ENCODE assay signal across 14 cellular contexts in genomic region chr17:9162275-9162985, GRCh38.
A peak's percentile ranks its signal among the peaks of the same experiment; 100 is the strongest.
DNase-seq lines count a peak whose midpoint lies in the region; ATAC-seq and TF ChIP-seq lines count a peak whose summit lies in the region.
"Had no signal": no experiment of that assay in that cellular context is flagged by ENCODE, and none has a peak within 500 bp of the region (broad histone marks: within the 10 kb centered on the region; RNA-seq: fewer than 3 reads in every experiment).

No MANE protein-coding gene starts in this region.

- H3K36me3 ChIP-seq in OCI-LY7 (ENCODE audit: insufficient read depth, low read length) (no peaks in the 10 kb centered on the region), upper lobe of right lung (no peaks in the 10 kb centered on the region)
- H3K36me3 ChIP-seq: HAP-1, sigmoid colon had no signal

- peak; percentile 23 for DNase-seq in activated CD4-positive, alpha-beta T cell treated with anti-CD3 and anti-CD28 coated beads for 36 hours
- DNase-seq in activated CD4-positive, alpha-beta T cell treated with anti-CD3 and anti-CD28 coated beads, Interleukin-2, amount 50 U/mL, for 1 hour: no peak
- DNase-seq in OCI-LY7 (ENCODE audit: low spot score) (no peak), iPS DF 19.7 (ENCODE audit: low read depth, low spot score) (peak; percentile 5), upper lobe of right lung (no peak), putamen (ENCODE audit: low spot score) (no peak)
- no peak for DNase-seq in activated T-cell treated with anti-CD3 and anti-CD28 coated beads, Interleukin-2, amount 50 U/mL, for 4 hours
- DNase-seq: activated naive CD4-positive, alpha-beta T cell treated with anti-CD3 and anti-CD28 coated beads, Interleukin-2, amount 50 U/mL, for 16 hours; NCI-H187; sigmoid colon; T-cell had no signal

- no TSS peak for BruUV-seq in OCI-LY7 (replicated peaks; lab: Mats Ljungman, UMichigan)

- ATAC-seq in activated CD4-positive, alpha-beta T cell treated with anti-CD3 and anti-CD28 coated beads for 36 hours: no peak
- ATAC-seq in upper lobe of right lung: no peak
- ATAC-seq in activated T-cell treated with anti-CD3 and anti-CD28 coated beads, Interleukin-2, amount 50 U/mL, for 4 hours: no peak
- ATAC-seq in HG03460 (IDR thresholded peaks at IDR 0.05; ENCODE audit: unreplicated experiment): no peak
- ATAC-seq: T-cell had no signal

- H3K4me1 ChIP-seq in OCI-LY7 (ENCODE audit: insufficient read depth, low read length, poor library complexity, severe bottlenecking): no peaks in the 10 kb centered on the region
- H3K4me1 ChIP-seq in upper lobe of right lung: no peaks in the 10 kb centered on the region
- H3K4me1 ChIP-seq: HAP-1 had no signal

- peaks cover 4% of the 10 kb centered on the region for H3K9me3 Mint-ChIP-seq in activated CD4-positive, alpha-beta T cell treated with anti-CD3 and anti-CD28 coated beads for 36 hours (ENCODE audit: low read depth)
- H3K9me3 Mint-ChIP-seq in activated T-cell treated with anti-CD3 and anti-CD28 coated beads, Interleukin-2, amount 50 U/mL, for 4 hours: no peaks in the 10 kb centered on the region
- H3K9me3 Mint-ChIP-seq: central memory CD8-positive, alpha-beta T cell had no signal

- intact Hi-C loops in activated CD4-positive, alpha-beta T cell treated with anti-CD3 and anti-CD28 coated beads for 36 hours (cut with DNase I, micrococcal nuclease): no loop called here
- intact Hi-C loops in OCI-LY7 (cut with micrococcal nuclease; ENCODE audit: unreplicated experiment) (no loop called here), upper lobe of right lung (cut with DNase I) (no loop called here)

- no peaks in the 10 kb centered on the region for H4K20me1 ChIP-seq in OCI-LY7 (ENCODE audit: insufficient read depth, low read length)

- CTCF ChIA-PET in activated CD4-positive, alpha-beta T cell treated with anti-CD3 and anti-CD28 coated beads for 36 hours (lab: Charles Lee): interaction anchor here (0.6 to 1.3 kb wide), 4 partner anchors 15 to 377 kb away, joined by 3 to 4 read pairs (median 4); no protein-coding TSS in a partner anchor
- CTCF ChIA-PET in OCI-LY7 (lab: Charles Lee; ENCODE audit: unreplicated experiment): no interaction called here

- no peak overlapping the region for H3K4me3 Mint-ChIP-seq in activated CD4-positive, alpha-beta T cell treated with anti-CD3 and anti-CD28 coated beads for 36 hours
- no peak overlapping the region for H3K4me3 Mint-ChIP-seq in activated T-cell treated with anti-CD3 and anti-CD28 coated beads, Interleukin-2, amount 50 U/mL, for 4 hours
- H3K4me3 Mint-ChIP-seq: central memory CD8-positive, alpha-beta T cell; T-cell had no signal

- H3K4me2 ChIP-seq in OCI-LY7 (ENCODE audit: low read length): no peak overlapping the region

- H3K27ac ChIP-seq in OCI-LY7 (ENCODE audit: low read depth, low read length, poor library complexity, severe bottlenecking): no peak overlapping the region
- H3K27ac ChIP-seq in upper lobe of right lung: no peak overlapping the region

- H2AFZ ChIP-seq in OCI-LY7 (ENCODE audit: low read length): no peak overlapping the region

- 0 out of 2 replicates have a peak, but pooled peaks cover 4% of the 10 kb centered on the region for H3K9me3 ChIP-seq in OCI-LY7 (ENCODE audit: low read length)
- H3K9me3 ChIP-seq in upper lobe of right lung: no peaks in the 10 kb centered on the region
- H3K9me3 ChIP-seq: HAP-1 had no signal

- H3K4me3 ChIP-seq in OCI-LY7 (ENCODE audit: low read depth, low read length, poor library complexity, severe bottlenecking): no peak overlapping the region
- no peak overlapping the region for H3K4me3 ChIP-seq in upper lobe of right lung
- H3K4me3 ChIP-seq: HAP-1, sigmoid colon had no signal

- no peaks in the 10 kb centered on the region for H3K27me3 Mint-ChIP-seq in activated CD4-positive, alpha-beta T cell treated with anti-CD3 and anti-CD28 coated beads for 36 hours
- H3K27me3 Mint-ChIP-seq in activated T-cell treated with anti-CD3 and anti-CD28 coated beads, Interleukin-2, amount 50 U/mL, for 4 hours (ENCODE audit: low read depth): peaks cover 4% of the 10 kb centered on the region

- H3K36me3 Mint-ChIP-seq in activated CD4-positive, alpha-beta T cell treated with anti-CD3 and anti-CD28 coated beads for 36 hours (ENCODE audit: low read depth): no peaks in the 10 kb centered on the region
- no peaks in the 10 kb centered on the region for H3K36me3 Mint-ChIP-seq in activated T-cell treated with anti-CD3 and anti-CD28 coated beads, Interleukin-2, amount 50 U/mL, for 4 hours (ENCODE audit: insufficient read depth)
- H3K36me3 Mint-ChIP-seq: T-cell had no signal

- no peaks in the 10 kb centered on the region for H3K79me2 ChIP-seq in OCI-LY7 (ENCODE audit: insufficient read depth, low read depth, low read length)

- no peaks in the 10 kb centered on the region for H3K4me1 Mint-ChIP-seq in activated CD4-positive, alpha-beta T cell treated with anti-CD3 and anti-CD28 coated beads for 36 hours
- H3K4me1 Mint-ChIP-seq in activated T-cell treated with anti-CD3 and anti-CD28 coated beads, Interleukin-2, amount 50 U/mL, for 4 hours (ENCODE audit: low read depth): no peaks in the 10 kb centered on the region
- H3K4me1 Mint-ChIP-seq: central memory CD8-positive, alpha-beta T cell; T-cell had no signal

- no peak overlapping the region for H3K27ac Mint-ChIP-seq in activated CD4-positive, alpha-beta T cell treated with anti-CD3 and anti-CD28 coated beads for 36 hours
- H3K27ac Mint-ChIP-seq: T-cell had no signal

- POLR2A ChIA-PET in activated CD4-positive, alpha-beta T cell treated with anti-CD3 and anti-CD28 coated beads for 36 hours (lab: Charles Lee): no interaction called here
- POLR2A ChIA-PET in OCI-LY7 (lab: Charles Lee): no interaction called here

- H3K9me2 ChIP-seq in OCI-LY7 (ENCODE audit: insufficient read depth, low read length): no peaks in the 10 kb centered on the region

- TF ChIP-seq CTCF in OCI-LY7 (conservative IDR thresholded peaks at IDR 0.05; ENCODE audit: low read length) (peak; percentile 35; the same call in 1 of the 2 replicates), upper lobe of right lung (IDR thresholded peaks at IDR 0.05) (peak; percentile 15)

- no peaks in the 10 kb centered on the region for H3K27me3 ChIP-seq in upper lobe of right lung
- H3K27me3 ChIP-seq: sigmoid colon had no signal

Comparison
In these comparisons a context has a peak if more than half of its experiments do, and no peak if none do; other contexts are left out.
1. DNase-seq: peak in activated CD4-positive, alpha-beta T cell treated with anti-CD3 and anti-CD28 coated beads for 36 hours (single experiment) and iPS DF 19.7 (single experiment); none in activated CD4-positive, alpha-beta T cell treated with anti-CD3 and anti-CD28 coated beads, Interleukin-2, amount 50 U/mL, for 1 hour (single experiment), OCI-LY7 (single experiment), upper lobe of right lung (single experiment), putamen (single experiment) and activated T-cell treated with anti-CD3 and anti-CD28 coated beads, Interleukin-2, amount 50 U/mL, for 4 hours (single experiment).